1 cellular context compared by ENCODE assay signal in genomic region chr12:53355121-53355520, GRCh38.
TF ChIP-seq lines count a peak whose summit lies in the region.

No MANE protein-coding gene starts in this region.

TF ChIP-seq in K562, 482 proteins besides CTCF, POLR2A, EP300 and RAD21 (continued from another document):
- TF ChIP-seq TRIM24 (IDR thresholded peaks at IDR 0.05) (peak in 1 of 2 experiments; percentile 12; a peak in 1 of 4 replicates), AFF1 (IDR thresholded peaks at IDR 0.05; ENCODE audit: low read depth in 1 of 2, partially characterized antibody in 2 of 2) (peak in 1 of 2 experiments; percentile 59), DMBX1 (CRISPR knock-in tag; IDR thresholded peaks at IDR 0.05; ENCODE audit: borderline replicate concordance) (no peak), HDAC1 (IDR thresholded peaks at IDR 0.05) (peak in 1 of 2 experiments; percentile 84; a peak in 2 of 4 replicates), ELK1 (CRISPR knock-in tag; IDR thresholded peaks at IDR 0.05) (no peak)
TF ChIP-seq in K562: peak in this region for 63.
